Comparison of ENCODE assay signal across 22 cellular contexts in the genomic region with DNA sequence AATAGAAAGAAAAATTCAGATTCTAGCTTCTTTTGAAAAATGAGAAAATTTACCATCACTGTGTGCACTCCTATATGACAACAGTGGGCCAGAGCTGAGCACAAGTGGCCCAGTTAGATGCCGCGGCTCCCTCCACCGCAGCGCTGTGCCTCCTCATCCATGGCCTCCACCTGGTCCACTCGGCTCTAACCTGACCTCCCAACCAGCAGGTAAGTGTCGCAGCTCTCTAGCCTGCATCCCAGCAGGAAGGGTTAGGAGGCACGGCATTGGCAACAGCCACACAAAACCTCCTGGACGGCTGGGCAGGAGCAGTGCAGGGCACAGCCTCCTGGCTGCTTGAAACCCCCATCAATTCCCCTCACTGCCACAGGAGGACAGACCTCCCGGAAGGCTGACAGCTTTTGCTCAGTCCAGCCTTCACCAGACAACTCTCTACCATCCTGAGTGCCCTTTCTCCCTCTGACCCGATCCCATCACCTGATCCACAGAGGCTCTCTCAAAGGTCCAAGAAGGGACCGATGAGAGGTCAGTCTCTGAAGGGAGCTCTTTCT.
DNase-seq lines count a peak whose midpoint lies in the region; ATAC-seq and TF ChIP-seq lines count a peak whose summit lies in the region.
"Had no signal": no experiment of that assay in that cellular context is flagged by ENCODE, and none has a peak within 500 bp of the region (broad histone marks: within the 10 kb centered on the region; RNA-seq: fewer than 3 reads in every experiment).

No MANE protein-coding gene starts in this region.

- no peaks in the 10 kb centered on the region for H3K9me3 ChIP-seq in RWPE2 (ENCODE audit: severe bottlenecking)
- no peaks in the 10 kb centered on the region for H3K9me3 ChIP-seq in right atrium auricular region
- H3K9me3 ChIP-seq in sigmoid colon: no peaks in the 10 kb centered on the region
- no peaks in the 10 kb centered on the region for H3K9me3 ChIP-seq in GM23248 (ENCODE audit: low read depth)

- no peaks in the 10 kb centered on the region for H3K36me3 Mint-ChIP-seq in GM23338 (ENCODE audit: low read depth)
- no peaks in the 10 kb centered on the region for H3K36me3 Mint-ChIP-seq in effector memory CD8-positive, alpha-beta T cell (ENCODE audit: insufficient read depth)
- H3K36me3 Mint-ChIP-seq: activated naive CD4-positive, alpha-beta T cell treated with anti-CD3 and anti-CD28 coated beads, Interleukin-2, amount 10 ng/mL, durations not matched to agents 7 days and 5 days had no signal

- no peak for DNase-seq in GM23338 (ENCODE audit: low spot score)
- DNase-seq in RWPE2 (ENCODE audit: low spot score): no peak
- no peak for DNase-seq in right atrium auricular region (ENCODE audit: low spot score)
- DNase-seq in sigmoid colon: peak; percentile 57
- no peak for DNase-seq in effector memory CD8-positive, alpha-beta T cell
- DNase-seq in activated CD8-positive, alpha-beta memory T cell treated with anti-CD3 and anti-CD28 coated beads, Interleukin-2, amount 50 U/mL, for 4 hours: no peak
- DNase-seq in GM23248: no peak
- DNase-seq: activated naive CD4-positive, alpha-beta T cell treated with anti-CD3 and anti-CD28 coated beads, Interleukin-2, amount 10 ng/mL, durations not matched to agents 7 days and 5 days; activated T-cell treated with anti-CD3 and anti-CD28 coated beads, Interleukin-2, amount 50 U/mL, for 48 hours; CD4-positive, alpha-beta T cell; central memory CD4-positive, alpha-beta T cell; dorsolateral prefrontal cortex; foreskin keratinocyte; Karpas-422; NCI-H1930; NCI-H345; NCI-H774; occipital lobe; retina; SIG-M5 had no signal

- TF ChIP-seq EP300 in sigmoid colon (IDR thresholded peaks at IDR 0.05): no peak

- no peak for TF ChIP-seq POLR2A in sigmoid colon (IDR thresholded peaks at IDR 0.05)

- H3K27me3 Mint-ChIP-seq in GM23338 (ENCODE audit: insufficient read depth, low read depth, poor library complexity): no peaks in the 10 kb centered on the region
- peaks cover 0 to 4% of the 10 kb centered on the region in 2 donors for H3K27me3 Mint-ChIP-seq in effector memory CD8-positive, alpha-beta T cell

- H3K27ac ChIP-seq in GM23338 (ENCODE audit: low read depth) (no peak overlapping the region), RWPE2 (ENCODE audit: poor library complexity, severe bottlenecking) (no peak overlapping the region), right atrium auricular region (peak overlapping the region; percentile 47 to 89), sigmoid colon (peak overlapping the region; percentile 70 to 97 (median 88)), GM23248 (no peak overlapping the region)
- H3K27ac ChIP-seq: epithelial cell of prostate, foreskin keratinocyte had no signal

- no peak overlapping the region for H3K9ac ChIP-seq in GM23248

- intact Hi-C loops in sigmoid colon (cut with DNase I): no loop called here

- TF ChIP-seq CTCF in GM23338 (conservative IDR thresholded peaks at IDR 0.05; ENCODE audit: low read depth in 2 of 2): no peak; a peak in 1 of 4 replicates
- no peak for TF ChIP-seq CTCF in RWPE2 (IDR thresholded peaks at IDR 0.05; ENCODE audit: poor library complexity, severe bottlenecking)
- no peak for TF ChIP-seq CTCF in right atrium auricular region (IDR thresholded peaks at IDR 0.05)
- no peak for TF ChIP-seq CTCF in sigmoid colon (IDR thresholded peaks at IDR 0.05)

- ATAC-seq in GM23338 (peak; percentile 77), RWPE2 (ENCODE audit: low read depth) (0 out of 3 replicates have a peak, but pooled peaks have one; percentile 13), GM18861 (IDR thresholded peaks at IDR 0.05; ENCODE audit: unreplicated experiment) (no peak)
- ATAC-seq in effector memory CD8-positive, alpha-beta T cell (replicated peaks): no peak
- ATAC-seq: foreskin keratinocyte had no signal

- H3K9me2 ChIP-seq in GM23338 (ENCODE audit: insufficient read depth): no peaks in the 10 kb centered on the region
- no peaks in the 10 kb centered on the region for H3K9me2 ChIP-seq in GM23248 (ENCODE audit: insufficient read depth)

- H3K79me2 ChIP-seq in GM23338 (replicated peaks; ENCODE audit: insufficient read depth) (no peaks in the 10 kb centered on the region), GM23248 (ENCODE audit: insufficient read depth) (peaks cover 64% of the 10 kb centered on the region)

- H3K4me2 ChIP-seq in GM23338 (no peak overlapping the region), GM23248 (ENCODE audit: unreplicated experiment) (no peak overlapping the region)

- no peaks in the 10 kb centered on the region for H3K4me1 ChIP-seq in GM23338 (ENCODE audit: insufficient read depth)
- H3K4me1 ChIP-seq in RWPE2 (ENCODE audit: insufficient read depth, poor library complexity, severe bottlenecking): peaks cover 4% of the 10 kb centered on the region
- peaks cover 0 to 69% of the 10 kb centered on the region in 2 donors for H3K4me1 ChIP-seq in right atrium auricular region
- peaks cover 3 to 85% (median 80%) of the 10 kb centered on the region in 4 donors for H3K4me1 ChIP-seq in sigmoid colon
- peaks cover 22% of the 10 kb centered on the region for H3K4me1 ChIP-seq in GM23248 (ENCODE audit: insufficient read depth)
- H3K4me1 ChIP-seq: foreskin keratinocyte had no signal

- H3K9me3 Mint-ChIP-seq in GM23338: no peaks in the 10 kb centered on the region
- no peaks in the 10 kb centered on the region for H3K9me3 Mint-ChIP-seq in effector memory CD8-positive, alpha-beta T cell
- H3K9me3 Mint-ChIP-seq: activated naive CD4-positive, alpha-beta T cell treated with anti-CD3 and anti-CD28 coated beads, Interleukin-2, amount 10 ng/mL, durations not matched to agents 7 days and 5 days; CD4-positive, alpha-beta T cell had no signal

- in situ Hi-C loops in GM23248 (cut with MboI): no loop called here

- H3K36me3 ChIP-seq in GM23338 (ENCODE audit: insufficient read depth): no peaks in the 10 kb centered on the region
- peaks cover 20% of the 10 kb centered on the region for H3K36me3 ChIP-seq in RWPE2 (ENCODE audit: low read depth)
- H3K36me3 ChIP-seq in right atrium auricular region: no peaks in the 10 kb centered on the region
- H3K36me3 ChIP-seq in sigmoid colon: no peaks in the 10 kb centered on the region
- no peaks in the 10 kb centered on the region for H3K36me3 ChIP-seq in GM23248 (ENCODE audit: low read depth)

- no peak overlapping the region for H2AFZ ChIP-seq in GM23338
- H2AFZ ChIP-seq in GM23248: no peak overlapping the region

- no peak overlapping the region for H3K4me3 ChIP-seq in GM23338
- no peak overlapping the region for H3K4me3 ChIP-seq in RWPE2 (ENCODE audit: severe bottlenecking)
- no peak overlapping the region for H3K4me3 ChIP-seq in right atrium auricular region
- H3K4me3 ChIP-seq in sigmoid colon: no peak overlapping the region
- H3K4me3 ChIP-seq in GM23248: no peak overlapping the region
- H3K4me3 ChIP-seq: dorsolateral prefrontal cortex had no signal

- no peaks in the 10 kb centered on the region for H4K20me1 ChIP-seq in GM23338 (replicated peaks; ENCODE audit: insufficient read depth)
- H4K20me1 ChIP-seq in GM23248 (ENCODE audit: insufficient read depth): no peaks in the 10 kb centered on the region

- no peaks in the 10 kb centered on the region for H3F3A ChIP-seq in GM23338 (replicated peaks; ENCODE audit: low read depth)
- peaks cover 42% of the 10 kb centered on the region for H3F3A ChIP-seq in GM23248 (ENCODE audit: insufficient read depth)

- H3K27me3 ChIP-seq in GM23338 (ENCODE audit: insufficient read depth): no peaks in the 10 kb centered on the region
- H3K27me3 ChIP-seq in RWPE2 (ENCODE audit: insufficient read depth, poor library complexity, severe bottlenecking): no peaks in the 10 kb centered on the region
- H3K27me3 ChIP-seq in right atrium auricular region: no peaks in the 10 kb centered on the region
- no peaks in the 10 kb centered on the region for H3K27me3 ChIP-seq in sigmoid colon
- H3K27me3 ChIP-seq in GM23248 (replicated peaks; ENCODE audit: insufficient read depth): no peaks in the 10 kb centered on the region
- H3K27me3 ChIP-seq: dorsolateral prefrontal cortex, foreskin keratinocyte had no signal

- no peak overlapping the region for H3K27ac Mint-ChIP-seq in GM23338
- no peak overlapping the region for H3K27ac Mint-ChIP-seq in effector memory CD8-positive, alpha-beta T cell
- H3K27ac Mint-ChIP-seq: activated naive CD4-positive, alpha-beta T cell treated with anti-CD3 and anti-CD28 coated beads, Interleukin-2, amount 10 ng/mL, durations not matched to agents 7 days and 5 days; CD4-positive, alpha-beta T cell had no signal

- no peaks in the 10 kb centered on the region for H3K4me1 Mint-ChIP-seq in GM23338
- H3K4me1 Mint-ChIP-seq in effector memory CD8-positive, alpha-beta T cell (ENCODE audit: low read depth in 2 of 2): no peaks in the 10 kb centered on the region
- H3K4me1 Mint-ChIP-seq: activated naive CD4-positive, alpha-beta T cell treated with anti-CD3 and anti-CD28 coated beads, Interleukin-2, amount 10 ng/mL, durations not matched to agents 7 days and 5 days had no signal

- 92 to 95% methylated on average over 11 of the region's 11 CpGs for WGBS in sigmoid colon, 2 donors
- 96 to 99% methylated on average over 11 of the region's 11 CpGs for WGBS in GM23248 (ENCODE audit: low coverage in 1 of 2, low lambda C conversion rate in 2 of 2, missing lambda C conversion rate in 2 of 2), 2 experiments

- H3K4me3 Mint-ChIP-seq in GM23338: no peak overlapping the region
- no peak overlapping the region for H3K4me3 Mint-ChIP-seq in effector memory CD8-positive, alpha-beta T cell
- H3K4me3 Mint-ChIP-seq: activated naive CD4-positive, alpha-beta T cell treated with anti-CD3 and anti-CD28 coated beads, Interleukin-2, amount 10 ng/mL, durations not matched to agents 7 days and 5 days; CD4-positive, alpha-beta T cell had no signal

TF ChIP-seq in GM23338, 12 proteins besides CTCF, POLR2A, EP300 and RAD21 (continues in another document):
- TF ChIP-seq CREB1 (CRISPR knock-in tag; IDR thresholded peaks at IDR 0.05; ENCODE audit: low read depth) (no peak), ETS1 (IDR thresholded peaks at IDR 0.05) (no peak)

Comparison
In these comparisons a context has a peak if more than half of its experiments do, and no peak if none do; other contexts are left out.
1. ATAC-seq: peak in GM23338 (single experiment) and RWPE2 (single experiment); none in effector memory CD8-positive, alpha-beta T cell (single experiment) and GM18861 (single experiment).
2. H3K27ac ChIP-seq: peak in right atrium auricular region (2 of 2) and sigmoid colon (4 of 4); none in GM23338 (single experiment), RWPE2 (single experiment) and GM23248 (single experiment).